ENCODE assay signal across 8 cellular contexts in the genomic region with DNA sequence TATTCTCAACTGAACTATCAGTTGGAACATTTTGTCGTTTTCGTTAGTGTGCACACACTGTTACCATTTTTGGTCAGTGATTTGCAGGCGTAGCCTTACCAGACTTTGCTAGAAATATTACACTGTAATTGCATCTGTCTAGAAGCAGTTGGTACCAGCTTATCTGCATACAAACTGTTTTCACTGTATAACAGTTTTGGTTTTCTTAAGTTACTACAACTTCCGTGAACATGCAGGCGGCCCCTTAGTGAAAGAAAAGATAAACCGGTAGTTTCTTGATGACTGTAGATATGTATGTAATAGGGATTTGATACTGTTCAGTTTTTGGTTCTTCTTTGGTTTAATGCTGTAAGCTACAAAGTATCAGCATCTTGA. TPM values are rescaled to one million over a fixed set of nuclear protein-coding genes. Genes with fewer than 3 reads are reported as not detected.
DNase-seq lines count a peak whose midpoint lies in the region; ATAC-seq and TF ChIP-seq lines count a peak whose summit lies in the region.

No MANE protein-coding gene starts in this region.

- H3K36me3 Mint-ChIP-seq in activated CD4-positive, alpha-beta memory T cell treated with anti-CD3 and anti-CD28 coated beads, Interleukin-2, amount 10 ng/mL, durations not matched to agents 7 days and 5 days (ENCODE audit: low read depth), result peaks cover 8% of the 10 kb centered on the region

- peaks cover 9% of the 10 kb centered on the region for H3K27me3 Mint-ChIP-seq in activated CD4-positive, alpha-beta memory T cell treated with anti-CD3 and anti-CD28 coated beads, Interleukin-2, amount 10 ng/mL, durations not matched to agents 7 days and 5 days

- H3K4me3 ChIP-seq in BJ (ENCODE audit: low read depth, low read length), result peak overlapping the region; percentile 98
- peak overlapping the region; percentile 66; the same call in 1 of the 2 replicates for H3K4me3 ChIP-seq in iPS DF 6.9 (ENCODE audit: low read length)
- H3K4me3 ChIP-seq in stomach, result peak overlapping the region; percentile 70 to 98 (median 92)

- H3K9me3 Mint-ChIP-seq in activated CD4-positive, alpha-beta memory T cell treated with anti-CD3 and anti-CD28 coated beads, Interleukin-2, amount 10 ng/mL, durations not matched to agents 7 days and 5 days, result no peaks in the 10 kb centered on the region

- no peak for TF ChIP-seq POLR2A in stomach (IDR thresholded peaks at IDR 0.05)

- no peak for TF ChIP-seq EP300 in stomach (IDR thresholded peaks at IDR 0.05)

- H3K4me1 ChIP-seq in iPS DF 6.9 (ENCODE audit: control insufficient read depth, insufficient read depth, low read length) (peaks cover 2% of the 10 kb centered on the region; the same call in 1 of the 2 replicates), stomach (peaks cover 19 to 68% (median 49%) of the 10 kb centered on the region in 4 donors)

- POLR2A ChIA-PET in BJ (lab: Charles Lee), result interaction anchor here (0.6 to 1.1 kb wide), 5 partner anchors 19 to 112 kb away, joined by 3 read pairs; no protein-coding TSS in a partner anchor
- POLR2A ChIA-PET in activated CD4-positive, alpha-beta memory T cell treated with anti-CD3 and anti-CD28 coated beads, Interleukin-2, amount 10 ng/mL, durations not matched to agents 7 days and 5 days (lab: Charles Lee), result interaction anchor here (0.7 to 3.5 kb wide), 16 partner anchors 9 to 398 kb away, joined by 3 to 47 read pairs (median 8); a partner anchor contains a TSS

- CTCF ChIA-PET in BJ (lab: Yijun Ruan, JAX), result interaction anchor here (0.7 to 4.8 kb wide), 11 partner anchors 11 to 66 kb away, joined by 3 to 35 read pairs (median 4); no protein-coding TSS in a partner anchor
- CTCF ChIA-PET in activated CD4-positive, alpha-beta memory T cell treated with anti-CD3 and anti-CD28 coated beads, Interleukin-2, amount 10 ng/mL, durations not matched to agents 7 days and 5 days (lab: Charles Lee), result interaction anchor here (0.9 to 3.5 kb wide), 16 partner anchors 8 to 327 kb away, joined by 3 to 28 read pairs (median 6); a partner anchor contains a TSS

- H3K4me3 Mint-ChIP-seq in activated CD4-positive, alpha-beta memory T cell treated with anti-CD3 and anti-CD28 coated beads, Interleukin-2, amount 10 ng/mL, durations not matched to agents 7 days and 5 days, result peak overlapping the region; percentile 85

- WGBS in iPS DF 6.9 (ENCODE audit: insufficient coverage, insufficient read length), result no CpG with 5 or more reads among the region's 6 CpGs
- 6 to 10% (median 7%) methylated on average over 6 of the region's 6 CpGs for WGBS in stomach, 5 donors

- intact Hi-C loops in stomach (cut with DNase I; ENCODE audit: low total_unique reads), result no loop called here

- H3K4me1 Mint-ChIP-seq in activated CD4-positive, alpha-beta memory T cell treated with anti-CD3 and anti-CD28 coated beads, Interleukin-2, amount 10 ng/mL, durations not matched to agents 7 days and 5 days, result peaks cover 33% of the 10 kb centered on the region

- TF ChIP-seq CTCF in BJ (IDR thresholded peaks at IDR 0.05; ENCODE audit: insufficient read depth, low read depth, low read length) (no peak), stomach (IDR thresholded peaks at IDR 0.05) (no peak)

- DNase-seq in BJ (ENCODE audit: low read depth) (no peak), iPS DF 6.9 (ENCODE audit: low read depth, low spot score) (no peak), stomach (no peak), left lobe of liver (ENCODE audit: low spot score) (no peak), NCI-H128 (lab: John Stamatoyannopoulos, UW; ENCODE audit: unreplicated experiment) (no peak)
- DNase-seq in activated CD4-positive, alpha-beta memory T cell treated with anti-CD3 and anti-CD28 coated beads, Interleukin-2, amount 10 ng/mL, durations not matched to agents 7 days and 5 days, result no peak

- ATAC-seq in GM21737 (IDR thresholded peaks at IDR 0.05; ENCODE audit: unreplicated experiment) (peak; percentile 36), HG02763 (IDR thresholded peaks at IDR 0.05; ENCODE audit: unreplicated experiment) (no peak), left lobe of liver (no peak)

- no peak overlapping the region for H3K27ac ChIP-seq in iPS DF 6.9 (ENCODE audit: low read length)
- peak overlapping the region in 4 of 5 donors; percentile 95 to 100 (median 100) for H3K27ac ChIP-seq in stomach

- no peaks in the 10 kb centered on the region for H3K27me3 ChIP-seq in BJ (ENCODE audit: control insufficient read depth, insufficient read depth, low read length)
- H3K27me3 ChIP-seq in iPS DF 6.9 (ENCODE audit: control insufficient read depth, insufficient read depth, low read length), result no peaks in the 10 kb centered on the region
- H3K27me3 ChIP-seq in stomach, result no peaks in the 10 kb centered on the region

- peak overlapping the region; percentile 83 for H3K27ac Mint-ChIP-seq in activated CD4-positive, alpha-beta memory T cell treated with anti-CD3 and anti-CD28 coated beads, Interleukin-2, amount 10 ng/mL, durations not matched to agents 7 days and 5 days

- H3K36me3 ChIP-seq in BJ (ENCODE audit: control insufficient read depth, insufficient read depth, low read length) (no peaks in the 10 kb centered on the region), iPS DF 6.9 (ENCODE audit: control insufficient read depth, insufficient read depth, low read length) (no peaks in the 10 kb centered on the region), stomach (peaks cover 0 to 11% (median 5%) of the 10 kb centered on the region in 4 donors)

- H3K9me3 ChIP-seq in iPS DF 6.9 (ENCODE audit: control insufficient read depth, insufficient read depth, low read length) (no peaks in the 10 kb centered on the region), stomach (no peaks in the 10 kb centered on the region)

RNA-seq across cellular contexts. Expression of a gene that starts 1.3 kb away (rescaled TPM):
- polyA plus RNA-seq in BJ (2011; rRNA removed) (295 and 536 TPM in 2 replicates), stomach (100 to 1,000 TPM; 464 to 624 (median 598) TPM)
- polyA minus RNA-seq in BJ (2011; rRNA and poly(A)+ RNA removed), result 23.5 and 47.9 TPM in 2 replicates
- total RNA-seq in activated CD4-positive, alpha-beta memory T cell treated with anti-CD3 and anti-CD28 coated beads, Interleukin-2, amount 10 ng/mL, durations not matched to agents 7 days and 5 days, result 100 to 1,000 TPM; 104 to 109 TPM
- total RNA-seq in stomach (1,000 to 10,000 TPM in 1 of 5 donors, 100 to 1,000 TPM in 4; 334 to 1,254 (median 555) TPM), left lobe of liver (96.2 TPM)

RNA-seq across cellular contexts. Expression of a gene that starts 40.0 kb away (rescaled TPM):
- 2.3 and 2.4 TPM in 2 replicates for polyA plus RNA-seq in BJ (2011; rRNA removed)
- polyA minus RNA-seq in BJ (2011; rRNA and poly(A)+ RNA removed), result 0.76 and 0.87 TPM in 2 replicates
- total RNA-seq in activated CD4-positive, alpha-beta memory T cell treated with anti-CD3 and anti-CD28 coated beads, Interleukin-2, amount 10 ng/mL, durations not matched to agents 7 days and 5 days, result 1 to 10 TPM; 2.7 to 3.2 TPM
- 1 to 10 TPM in 3 of 5 donors, not detected in 2; 1.7 to 7.1 (median 3.2) TPM for total RNA-seq in stomach
- polyA plus RNA-seq in stomach, result 1 to 10 TPM in 1 of 3 donors, under 1 TPM in 1, not detected in 1; 0.70 to 1.2 TPM
- 0.10 TPM for total RNA-seq in left lobe of liver
